ENCODE assay signal across 9 cellular contexts in genomic region chr16:79286646-79287423, GRCh38.
DNase-seq lines count a peak whose midpoint lies in the region; ATAC-seq and TF ChIP-seq lines count a peak whose summit lies in the region.
"Had no signal": no experiment of that assay in that cellular context is flagged by ENCODE, and none has a peak within 500 bp of the region (broad histone marks: within the 10 kb centered on the region; RNA-seq: fewer than 3 reads in every experiment).

No MANE protein-coding gene starts in this region.

- H3K4me1 Mint-ChIP-seq in GM23338 = peaks cover 17% of the 10 kb centered on the region

- intact Hi-C loops in heart right ventricle (cut with DNase I) = no loop called here

- H3K9me3 ChIP-seq in heart right ventricle = peaks cover 0 to 5% (median 0%) of the 10 kb centered on the region in 11 donors
- no peaks in the 10 kb centered on the region for H3K9me3 ChIP-seq in trophoblast cell (ENCODE audit: insufficient read depth, low read depth, low read length)

- no peaks in the 10 kb centered on the region for H3K79me1 ChIP-seq in trophoblast cell (ENCODE audit: low read length)

- H3K79me2 ChIP-seq in GM23338 (replicated peaks; ENCODE audit: insufficient read depth) = no peaks in the 10 kb centered on the region
- H3K79me2 ChIP-seq in trophoblast cell (ENCODE audit: control insufficient read depth, insufficient read depth, low read length, poor library complexity) = no peaks in the 10 kb centered on the region

- no peak overlapping the region for H3K14ac ChIP-seq in trophoblast cell (ENCODE audit: low read length)

- ATAC-seq in GM18511 (IDR thresholded peaks at IDR 0.05; ENCODE audit: unreplicated experiment) (peak; percentile 94), GM23338 (peak; percentile 63), heart right ventricle (peak in 7 of 8 donors; percentile 18 to 91 (median 77))
- ATAC-seq: Panc1 had no signal

- no peaks in the 10 kb centered on the region for H4K20me1 ChIP-seq in GM23338 (replicated peaks; ENCODE audit: insufficient read depth)

- H2BK12ac ChIP-seq in trophoblast cell (ENCODE audit: low read length) = no peak overlapping the region

- peaks cover 2% of the 10 kb centered on the region for H3K27me3 Mint-ChIP-seq in GM23338 (ENCODE audit: insufficient read depth, low read depth, poor library complexity)

- peak; percentile 42 for DNase-seq in GM23338 (ENCODE audit: low spot score)
- peak; percentile 96 for DNase-seq in NCI-H1092 treated with DMSO at 0.1 percent for 48 hours (lab: John Stamatoyannopoulos, UW)
- DNase-seq in heart right ventricle = peak in 1 of 2 donors; percentile 47
- peak; percentile 48 for DNase-seq in stimulated activated CD4-positive, alpha-beta T cell treated with anti-CD3 and anti-CD28 coated beads, Interleukin-1b, Interleukin-23, amount 100 ng/mL, for 48 hours
- DNase-seq in trophoblast cell = no peak
- no peak for DNase-seq in mesenteric fat pad (ENCODE audit: low spot score)

- peak overlapping the region; percentile 80 for H2AFZ ChIP-seq in GM23338
- no peak overlapping the region for H2AFZ ChIP-seq in trophoblast cell (ENCODE audit: insufficient read depth, low read length, poor library complexity)

- H3K4me2 ChIP-seq in GM23338 (no peak overlapping the region), trophoblast cell (ENCODE audit: low read length) (no peak overlapping the region)

- H3K18ac ChIP-seq in trophoblast cell (ENCODE audit: low read length) = no peak overlapping the region

- H4K91ac ChIP-seq in trophoblast cell (ENCODE audit: low read depth, low read length) = no peak overlapping the region

- H3K4me3 Mint-ChIP-seq in GM23338 = no peak overlapping the region

- H3K9ac ChIP-seq in trophoblast cell (ENCODE audit: low read length) = no peak overlapping the region

- 35 to 52% methylated on average over 22 of the region's 22 CpGs for WGBS in heart right ventricle, 2 donors
- no CpG with 5 or more reads among the region's 22 CpGs for WGBS in trophoblast cell (ENCODE audit: extremely low coverage, insufficient coverage, insufficient read length)

- H4K8ac ChIP-seq in trophoblast cell (ENCODE audit: low read depth, low read length) = no peak overlapping the region

- no peak overlapping the region; the same call in 1 of the 2 replicates for H3K27ac Mint-ChIP-seq in GM23338

- peaks cover 18% of the 10 kb centered on the region; the same call in 1 of the 2 replicates for H3K4me1 ChIP-seq in GM23338 (ENCODE audit: insufficient read depth)
- H3K4me1 ChIP-seq in heart right ventricle = peaks cover 0 to 33% (median 12%) of the 10 kb centered on the region in 9 donors
- no peaks in the 10 kb centered on the region for H3K4me1 ChIP-seq in trophoblast cell (ENCODE audit: control insufficient read depth in 1 of 2, insufficient read depth in 2 of 2, low read length in 2 of 2)

- H3F3A ChIP-seq in GM23338 (replicated peaks; ENCODE audit: low read depth) = no peaks in the 10 kb centered on the region

- no peak overlapping the region for H3K27ac ChIP-seq in GM23338 (ENCODE audit: low read depth)
- H3K27ac ChIP-seq in VCaP = peak overlapping the region; percentile 69
- peak overlapping the region in 3 of 10 donors; percentile 23 to 39 (median 30) for H3K27ac ChIP-seq in heart right ventricle
- no peak overlapping the region for H3K27ac ChIP-seq in trophoblast cell (ENCODE audit: low read depth, low read length)

- H3K9me2 ChIP-seq in GM23338 (ENCODE audit: insufficient read depth) = no peaks in the 10 kb centered on the region; the same call in 1 of the 2 replicates

- no peak overlapping the region for H2BK120ac ChIP-seq in trophoblast cell (ENCODE audit: insufficient read depth, low read length, poor library complexity)

- H3K4me3 ChIP-seq in GM23338 = no peak overlapping the region
- H3K4me3 ChIP-seq in heart right ventricle = peak overlapping the region in 7 of 10 donors; percentile 9 to 48 (median 38)
- no peak overlapping the region for H3K4me3 ChIP-seq in trophoblast cell (ENCODE audit: low read depth, low read length)

- H3K4ac ChIP-seq in trophoblast cell (ENCODE audit: low read depth, low read length) = no peak overlapping the region

- H2AK5ac ChIP-seq in trophoblast cell (ENCODE audit: low read length) = no peak overlapping the region

- no peaks in the 10 kb centered on the region for H3K36me3 ChIP-seq in GM23338 (ENCODE audit: insufficient read depth)
- H3K36me3 ChIP-seq in heart right ventricle = no peaks in the 10 kb centered on the region
- no peaks in the 10 kb centered on the region for H3K36me3 ChIP-seq in trophoblast cell (ENCODE audit: control insufficient read depth in 1 of 2, insufficient read depth in 2 of 2, low read length in 2 of 2)

- H3K27me3 ChIP-seq in GM23338 (ENCODE audit: insufficient read depth) = no peaks in the 10 kb centered on the region
- peaks cover 0 to 5% (median 0%) of the 10 kb centered on the region in 7 donors for H3K27me3 ChIP-seq in heart right ventricle
- H3K27me3 ChIP-seq in trophoblast cell (ENCODE audit: insufficient read depth, low read length) = no peaks in the 10 kb centered on the region

- no peak overlapping the region for H4K12ac ChIP-seq in trophoblast cell (ENCODE audit: low read depth, low read length)

- H2BK5ac ChIP-seq in trophoblast cell (ENCODE audit: low read depth, low read length, poor library complexity) = no peak overlapping the region

- TF ChIP-seq CTCF in GM23338 (conservative IDR thresholded peaks at IDR 0.05; ENCODE audit: low read depth in 2 of 2) = no peak
- TF ChIP-seq CTCF in VCaP (conservative IDR thresholded peaks at IDR 0.05) = no peak
- no peak for TF ChIP-seq CTCF in heart right ventricle (IDR thresholded peaks at IDR 0.05)

- H3K23ac ChIP-seq in trophoblast cell (ENCODE audit: low read length) = no peak overlapping the region

- no peaks in the 10 kb centered on the region for H3K9me3 Mint-ChIP-seq in GM23338

- no peaks in the 10 kb centered on the region for H3K36me3 Mint-ChIP-seq in GM23338 (ENCODE audit: low read depth)

TF ChIP-seq in GM23338, 12 proteins besides CTCF, POLR2A, EP300 and RAD21 (continues in another document):
- TF ChIP-seq NANOG (IDR thresholded peaks at IDR 0.05; ENCODE audit: borderline replicate concordance) (no peak), EZH2phosphoT487 (IDR thresholded peaks at IDR 0.05; ENCODE audit: unreplicated experiment) (no peak), ZNF462 (CRISPR knock-in tag; IDR thresholded peaks at IDR 0.05) (no peak)

Comparison
In these comparisons a context has a peak if more than half of its experiments do, and no peak if none do; other contexts are left out.
1. DNase-seq: peak in GM23338 (single experiment), NCI-H1092 treated with DMSO at 0.1 percent for 48 hours (single experiment) and stimulated activated CD4-positive, alpha-beta T cell treated with anti-CD3 and anti-CD28 coated beads, Interleukin-1b, Interleukin-23, amount 100 ng/mL, for 48 hours (single experiment); none in trophoblast cell (0 of 2) and mesenteric fat pad (single experiment).
2. H3K4me3 ChIP-seq: peak in heart right ventricle (7 of 10); none in GM23338 (single experiment) and trophoblast cell (single experiment).
3. Peak in every context shown above with its lines, with median percentiles within 50 percentile points of each other: ATAC-seq.